Comparison of ENCODE assay signal across 16 cellular contexts in genomic region chr6:30707281-30707850, GRCh38. TPM values are rescaled to one million over a fixed set of nuclear protein-coding genes. Genes with fewer than 3 reads are reported as not detected.
DNase-seq lines count a peak whose midpoint lies in the region; ATAC-seq, FAIRE-seq and TF ChIP-seq lines count a peak whose summit lies in the region.
"Had no signal": no experiment of that assay in that cellular context is flagged by ENCODE, and none has a peak within 500 bp of the region (broad histone marks: within the 10 kb centered on the region; RNA-seq: fewer than 3 reads in every experiment).

No MANE protein-coding gene starts in this region.

- H3K4me1 ChIP-seq in A549 (peaks cover 37% of the 10 kb centered on the region), Karpas-422 (ENCODE audit: low read length) (no peaks in the 10 kb centered on the region), Peyer's patch (no peaks in the 10 kb centered on the region)
- H3K4me1 ChIP-seq: foreskin keratinocyte, upper lobe of right lung had no signal

- no peaks in the 10 kb centered on the region for H3K27me3 ChIP-seq in Karpas-422 (ENCODE audit: low read length)
- H3K27me3 ChIP-seq in Peyer's patch: no peaks in the 10 kb centered on the region
- H3K27me3 ChIP-seq: foreskin keratinocyte, upper lobe of right lung had no signal

- no peak overlapping the region for H3K9ac ChIP-seq in Karpas-422 (ENCODE audit: low read length)

- H3K27ac ChIP-seq in A549 (peak overlapping the region; percentile 71 to 82), Karpas-422 (ENCODE audit: low read length) (no peak overlapping the region), caudate nucleus (ENCODE audit: low read depth, low read length) (no peak overlapping the region), Peyer's patch (no peak overlapping the region)
- H3K27ac ChIP-seq: foreskin keratinocyte, upper lobe of right lung had no signal

- H3K36me3 Mint-ChIP-seq in endothelial cell (ENCODE audit: low read depth, unreplicated experiment): peaks cover 63% of the 10 kb centered on the region

- no peaks in the 10 kb centered on the region for H3K79me2 ChIP-seq in Karpas-422 (ENCODE audit: low read length)

- H3K27me3 Mint-ChIP-seq in endothelial cell (ENCODE audit: unreplicated experiment): peaks cover 5% of the 10 kb centered on the region
- H3K27me3 Mint-ChIP-seq: activated naive CD8-positive, alpha-beta T cell; natural killer cell treated with Interleukin-12 subunit alpha and Interleukin-12 subunit beta and Interleukin-15 and Interleukin-18, amount 100 ng/mL, for 72 hours had no signal

- H3K27ac Mint-ChIP-seq in endothelial cell (ENCODE audit: unreplicated experiment): peak overlapping the region; percentile 34
- H3K27ac Mint-ChIP-seq: activated naive CD8-positive, alpha-beta T cell; natural killer cell treated with Interleukin-12 subunit alpha and Interleukin-12 subunit beta and Interleukin-15 and Interleukin-18, amount 100 ng/mL, for 72 hours had no signal

- no peaks in the 10 kb centered on the region for H3K9me3 Mint-ChIP-seq in endothelial cell (ENCODE audit: unreplicated experiment)
- H3K9me3 Mint-ChIP-seq: natural killer cell treated with Interleukin-12 subunit alpha and Interleukin-12 subunit beta and Interleukin-15 and Interleukin-18, amount 100 ng/mL, for 72 hours had no signal

- H3K4me3 Mint-ChIP-seq in endothelial cell (ENCODE audit: unreplicated experiment): peak overlapping the region; percentile 52
- H3K4me3 Mint-ChIP-seq: activated CD8-positive, alpha-beta T cell treated with anti-CD3 and anti-CD28 coated beads, Interleukin-2, amount 10 ng/mL, durations not matched to agents 7 days and 5 days; activated naive CD8-positive, alpha-beta T cell; natural killer cell treated with Interleukin-12 subunit alpha and Interleukin-12 subunit beta and Interleukin-15 and Interleukin-18, amount 100 ng/mL, for 72 hours had no signal

- TF ChIP-seq CTCF in A549 (IDR thresholded peaks at IDR 0.05) (no peak), endothelial cell (IDR thresholded peaks at IDR 0.05; ENCODE audit: unreplicated experiment) (no peak), Peyer's patch (IDR thresholded peaks at IDR 0.05) (no peak)

- H4K20me1 ChIP-seq in Karpas-422 (ENCODE audit: insufficient read depth, low read depth, low read length): no peaks in the 10 kb centered on the region

- no peak overlapping the region for H2AFZ ChIP-seq in Karpas-422 (ENCODE audit: low read length)

- H3K4me3 ChIP-seq in A549 (no peak overlapping the region), Karpas-422 (ENCODE audit: low read length) (no peak overlapping the region), Peyer's patch (no peak overlapping the region)
- H3K4me3 ChIP-seq: upper lobe of right lung had no signal

- DNase-seq in A549 (ENCODE audit: low read depth in 1 of 2, low spot score in 1 of 2) (peak in 1 of 2 experiments; percentile 47), Karpas-422 (peak; percentile 28), NCI-H748 treated with DMSO at 0.1 percent for 48 hours (lab: John Stamatoyannopoulos, UW) (peak; percentile 34), endothelial cell (ENCODE audit: low spot score) (no peak), caudate nucleus (lab: John Stamatoyannopoulos, UW) (no peak), D341Med (ENCODE audit: low spot score) (no peak), Peyer's patch (no peak)
- DNase-seq: activated CD8-positive, alpha-beta T cell treated with anti-CD3 and anti-CD28 coated beads, Interleukin-2, amount 10 ng/mL, durations not matched to agents 7 days and 5 days; dermis blood vessel endothelial cell; foreskin keratinocyte; IMR-90; NCI-H526; upper lobe of right lung had no signal

- no peak for TF ChIP-seq RAD21 in A549 (conservative IDR thresholded peaks at IDR 0.05 in 1 of 2, IDR thresholded peaks at IDR 0.05 in 1 of 2)

- peaks cover 5% of the 10 kb centered on the region for H3K36me3 ChIP-seq in Karpas-422 (ENCODE audit: insufficient read depth, low read length)
- H3K36me3 ChIP-seq in Peyer's patch: peaks cover 0 to 19% (median 0%) of the 10 kb centered on the region in 3 donors

- CTCF ChIA-PET in A549 (lab: Yijun Ruan, JAX): interaction anchor here (1.3 to 3.1 kb wide), 3 partner anchors 20 to 42 kb away, joined by 5 to 17 read pairs (median 5); no protein-coding TSS in a partner anchor

- H3K9me3 ChIP-seq in A549 (no peaks in the 10 kb centered on the region), Karpas-422 (ENCODE audit: low read length) (no peaks in the 10 kb centered on the region), Peyer's patch (no peaks in the 10 kb centered on the region)
- H3K9me3 ChIP-seq: upper lobe of right lung had no signal

- H3K9me2 ChIP-seq in Karpas-422 (replicated peaks; ENCODE audit: insufficient read depth, low read length): no peaks in the 10 kb centered on the region

- FAIRE-seq in A549 (lab: Jason Lieb, UNC): no peak

- H3K4me2 ChIP-seq in A549 (peak overlapping the region; percentile 55), Karpas-422 (ENCODE audit: low read depth, low read length, poor library complexity, severe bottlenecking) (no peak overlapping the region)

- ATAC-seq in A549: peak; percentile 62 to 65; a peak in 5 of 6 replicates
- ATAC-seq in HG03521 (IDR thresholded peaks at IDR 0.05; ENCODE audit: unreplicated experiment): no peak
- ATAC-seq: activated CD8-positive, alpha-beta T cell treated with anti-CD3 and anti-CD28 coated beads, Interleukin-2, amount 10 ng/mL, durations not matched to agents 7 days and 5 days had no signal

- TF ChIP-seq POLR2A in A549 (IDR thresholded peaks at IDR 0.05; ENCODE audit: low read length): no peak
- TF ChIP-seq POLR2A in Peyer's patch (IDR thresholded peaks at IDR 0.05): no peak

- TF ChIP-seq EP300 in A549 (IDR thresholded peaks at IDR 0.05): no peak

- 44% methylated on average over 5 of the region's 6 CpGs for WGBS in A549 (ENCODE audit: missing lambda C conversion rate)

- POLR2A ChIA-PET in A549 (lab: Yijun Ruan, JAX): interaction anchor here (0.5 to 1.9 kb wide), 5 partner anchors 10 to 111 kb away, joined by 3 to 7 read pairs (median 4); partner anchors contain the start of gene MDC1

- peaks cover 7% of the 10 kb centered on the region for H3K4me1 Mint-ChIP-seq in endothelial cell (ENCODE audit: unreplicated experiment)

TF ChIP-seq in A549, 52 proteins besides CTCF, POLR2A, EP300 and RAD21 (continues in another document):
- TF ChIP-seq MAX (IDR thresholded peaks at IDR 0.05) (peak; percentile 45; the same call in 1 of the 2 replicates), ZC3H11A (IDR thresholded peaks at IDR 0.05) (no peak)

RNA-seq across cellular contexts. Expression of gene MDC1, which starts 9.7 kb away (rescaled TPM):
- polyA plus RNA-seq in A549 (2011; rRNA removed): 8.2 and 13.3 TPM in 2 replicates
- 8.4 and 10.3 TPM in 2 replicates for polyA plus RNA-seq in A549 (2012; cell fraction: cytosol; rRNA removed)
- polyA plus RNA-seq in A549 (2012; cell fraction: nucleus; rRNA removed): 29.8 and 46.1 TPM in 2 replicates
- polyA plus RNA-seq in A549 (2017; fragmentation: RNase III; extraction: RNeasy Plus Mini Kit Qiagen cat#74134 plus additional on column Dnase treatment): 14.9 to 21.4 TPM (median 16.5 TPM) in 3 replicates
- polyA minus RNA-seq in A549 (2011; rRNA and poly(A)+ RNA removed): 18.4 and 19.4 TPM in 2 replicates
- 9.4 and 11.0 TPM in 2 replicates for total RNA-seq in Karpas-422 (2014; rRNA removed; shearing (Covaris generic); ENCODE audit: low replicate concordance)
- 51.7 TPM for total RNA-seq in endothelial cell (ENCODE audit: unreplicated experiment)
- 10 to 100 TPM in 3 of 4 donors, 1 to 10 TPM in 1; 7.5 to 51.2 (median 19.4) TPM for total RNA-seq in Peyer's patch

RNA-seq across cellular contexts. Expression of gene TUBB, which starts 12.8 kb away (rescaled TPM):
- polyA plus RNA-seq in A549 (2011; rRNA removed): 691 and 782 TPM in 2 replicates
- 1,345 and 1,480 TPM in 2 replicates for polyA plus RNA-seq in A549 (2012; cell fraction: cytosol; rRNA removed)
- 1,395 and 1,872 TPM in 2 replicates for polyA plus RNA-seq in A549 (2012; cell fraction: nucleus; rRNA removed)
- polyA plus RNA-seq in A549 (2017; fragmentation: RNase III; extraction: RNeasy Plus Mini Kit Qiagen cat#74134 plus additional on column Dnase treatment): 1,022 to 1,121 TPM (median 1,044 TPM) in 3 replicates
- polyA minus RNA-seq in A549 (2011; rRNA and poly(A)+ RNA removed): 802 and 983 TPM in 2 replicates
- 403 and 427 TPM in 2 replicates for total RNA-seq in Karpas-422 (2014; rRNA removed; shearing (Covaris generic); ENCODE audit: low replicate concordance)
- total RNA-seq in endothelial cell (ENCODE audit: unreplicated experiment): 1,094 TPM
- total RNA-seq in Peyer's patch: 100 to 1,000 TPM in 1 of 4 donors, 10 to 100 TPM in 3; 69.9 to 188 (median 95.6) TPM

RNA-seq across cellular contexts. Expression of gene NRM, which starts 16.6 kb away (rescaled TPM):
- polyA plus RNA-seq in A549 (2011; rRNA removed) (11.3 and 12.4 TPM in 2 replicates), A549 (2017; fragmentation: RNase III; extraction: RNeasy Plus Mini Kit Qiagen cat#74134 plus additional on column Dnase treatment) (13.0 to 14.5 TPM (median 13.0 TPM) in 3 replicates)
- 21.7 and 24.8 TPM in 2 replicates for polyA plus RNA-seq in A549 (2012; cell fraction: cytosol; rRNA removed)
- 22.2 and 23.8 TPM in 2 replicates for polyA plus RNA-seq in A549 (2012; cell fraction: nucleus; rRNA removed)
- 11.7 and 12.7 TPM in 2 replicates for polyA minus RNA-seq in A549 (2011; rRNA and poly(A)+ RNA removed)
- 16.9 and 38.1 TPM in 2 replicates for total RNA-seq in Karpas-422 (2014; rRNA removed; shearing (Covaris generic); ENCODE audit: low replicate concordance)
- total RNA-seq in endothelial cell (ENCODE audit: unreplicated experiment) (26.0 TPM), Peyer's patch (1 to 10 TPM in 2 of 4 donors, not detected in 2; 2.0 to 2.7 TPM)

RNA-seq across cellular contexts. Expression of gene PPP1R18, which starts 20.9 kb away (rescaled TPM):
- polyA plus RNA-seq in A549 (2011; rRNA removed) (20.6 and 25.4 TPM in 2 replicates), A549 (2017; fragmentation: RNase III; extraction: RNeasy Plus Mini Kit Qiagen cat#74134 plus additional on column Dnase treatment) (16.2 to 17.7 TPM (median 17.1 TPM) in 3 replicates)
- polyA plus RNA-seq in A549 (2012; cell fraction: cytosol; rRNA removed): 16.7 and 21.3 TPM in 2 replicates
- polyA plus RNA-seq in A549 (2012; cell fraction: nucleus; rRNA removed): 20.2 and 24.1 TPM in 2 replicates
- 19.1 and 22.1 TPM in 2 replicates for polyA minus RNA-seq in A549 (2011; rRNA and poly(A)+ RNA removed)
- 69.8 and 75.3 TPM in 2 replicates for total RNA-seq in Karpas-422 (2014; rRNA removed; shearing (Covaris generic); ENCODE audit: low replicate concordance)
- total RNA-seq in endothelial cell (ENCODE audit: unreplicated experiment) (285 TPM), Peyer's patch (10 to 100 TPM in 2 of 4 donors, 1 to 10 TPM in 2; 4.7 to 52.8 (median 9.0) TPM)

RNA-seq across cellular contexts. Expression of gene DHX16, which starts 34.6 kb away (rescaled TPM):
- polyA plus RNA-seq in A549 (2011; rRNA removed): 31.3 and 31.6 TPM in 2 replicates
- 37.0 and 37.5 TPM in 2 replicates for polyA plus RNA-seq in A549 (2012; cell fraction: cytosol; rRNA removed)
- polyA plus RNA-seq in A549 (2012; cell fraction: nucleus; rRNA removed): 79.7 and 94.4 TPM in 2 replicates
- 27.7 to 31.6 TPM (median 30.3 TPM) in 3 replicates for polyA plus RNA-seq in A549 (2017; fragmentation: RNase III; extraction: RNeasy Plus Mini Kit Qiagen cat#74134 plus additional on column Dnase treatment)
- 39.6 and 40.0 TPM in 2 replicates for polyA minus RNA-seq in A549 (2011; rRNA and poly(A)+ RNA removed)
- 26.5 and 36.1 TPM in 2 replicates for total RNA-seq in Karpas-422 (2014; rRNA removed; shearing (Covaris generic); ENCODE audit: low replicate concordance)
- total RNA-seq in endothelial cell (ENCODE audit: unreplicated experiment): 38.5 TPM
- 10 to 100 TPM; 39.6 to 68.1 (median 58.2) TPM for total RNA-seq in Peyer's patch

Comparison
In these comparisons a context has a peak if more than half of its experiments do, and no peak if none do; other contexts are left out.
1. DNase-seq: peak in Karpas-422 (single experiment) and NCI-H748 treated with DMSO at 0.1 percent for 48 hours (single experiment); none in endothelial cell (single experiment), caudate nucleus (0 of 61), D341Med (single experiment) and Peyer's patch (0 of 3).
2. H3K27ac ChIP-seq: peak in A549 (2 of 2); none in Karpas-422 (single experiment), caudate nucleus (single experiment) and Peyer's patch (0 of 4).